In genomic region chr6:13471184-13471583, GRCh38 we compare ENCODE assay signal across 16 cellular contexts.
"Had no signal": no experiment of that assay in that cellular context is flagged by ENCODE, and none has a peak within 500 bp of the region (broad histone marks: within the 10 kb centered on the region; RNA-seq: fewer than 3 reads in every experiment).

No MANE protein-coding gene starts in this region.

- H3K9me3 ChIP-seq: ascending aorta, breast epithelium, psoas muscle, thoracic aorta, upper lobe of right lung had no signal

- H3K4me1 ChIP-seq: ascending aorta, breast epithelium had no signal

- H3K36me3 ChIP-seq: breast epithelium, thoracic aorta, upper lobe of right lung had no signal

- H3K27ac ChIP-seq: ascending aorta, breast epithelium, epithelial cell of prostate, psoas muscle, spleen, thoracic aorta, upper lobe of right lung had no signal

- H3K4me3 ChIP-seq: ascending aorta, breast epithelium, psoas muscle, spleen, thoracic aorta, upper lobe of right lung had no signal

- H3K27me3 ChIP-seq: ascending aorta, breast epithelium, spleen, upper lobe of right lung had no signal

- ATAC-seq: activated naive CD8-positive, alpha-beta T cell treated with anti-CD3 and anti-CD28 coated beads, Interleukin-2, amount 50 U/mL, for 24 hours; psoas muscle; sciatic nerve; stimulated activated naive CD8-positive, alpha-beta T cell treated with anti-CD3 and anti-CD28 coated beads, Interleukin-15, amount 100 ng/mL, for 72 hours; T-cell; upper lobe of right lung had no signal

- DNase-seq: activated CD4-positive, CD25-positive, alpha-beta regulatory T cell treated with anti-CD3 and anti-CD28 coated beads, Interleukin-2, amount 50 U/mL, for 72 hours; activated naive CD4-positive, alpha-beta T cell treated with anti-CD3 and anti-CD28 coated beads for 36 hours; activated naive CD8-positive, alpha-beta T cell treated with anti-CD3 and anti-CD28 coated beads, Interleukin-2, amount 50 U/mL, for 24 hours; cortex of kidney; effector memory CD4-positive, alpha-beta T cell; islet precursor cell; psoas muscle; spleen; stimulated activated naive CD8-positive, alpha-beta T cell treated with anti-CD3 and anti-CD28 coated beads, Interleukin-15, amount 100 ng/mL, for 72 hours; T-cell; upper lobe of right lung had no signal
